Comparison of ENCODE assay signal across 16 cellular contexts in the genomic region with DNA sequence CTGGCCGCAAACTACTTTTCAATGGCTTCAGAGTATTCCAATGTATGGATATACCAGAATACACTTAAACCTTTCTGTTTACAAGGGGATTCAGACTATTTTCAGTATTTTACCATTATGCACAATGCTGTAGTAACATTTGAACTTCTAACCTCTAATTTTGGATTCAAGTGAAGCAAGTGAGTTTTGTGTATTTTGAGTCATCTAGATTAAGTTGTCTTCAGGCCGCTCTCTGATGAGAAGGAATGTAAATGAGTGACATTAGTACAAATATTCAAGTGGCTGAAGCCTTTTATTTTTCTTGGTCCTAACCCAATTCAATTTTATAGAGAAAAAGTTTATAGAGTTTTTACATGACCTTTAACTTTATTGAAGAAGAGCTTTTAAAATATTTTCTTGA.
"Had no signal": no experiment of that assay in that cellular context is flagged by ENCODE, and none has a peak within 500 bp of the region (broad histone marks: within the 10 kb centered on the region; RNA-seq: fewer than 3 reads in every experiment).

No MANE protein-coding gene starts in this region.

- H3K27ac ChIP-seq: prostate gland, right lobe of liver, stomach, testis, upper lobe of right lung had no signal

- H3K4me1 ChIP-seq: prostate gland, right lobe of liver, testis, upper lobe of right lung had no signal

- H3K36me3 ChIP-seq: prostate gland, right lobe of liver, stomach, upper lobe of right lung had no signal

- H3K4me3 ChIP-seq: prostate gland, right lobe of liver, stomach, testis, upper lobe of right lung had no signal

- H3K27me3 Mint-ChIP-seq: natural killer cell treated with Interleukin-12 subunit alpha and Interleukin-12 subunit beta and Interleukin-15 and Interleukin-18, amount 100 ng/mL, for 72 hours had no signal

- H3K4me3 Mint-ChIP-seq: activated T-helper 1 cell treated with anti-CD3 and anti-CD28 coated beads, Interleukin-12 subunit alpha, Interleukin-12 subunit beta, Interleukin-2, Interleukin-4 antibody, amounts not matched to agents 30 ng/mL and 10 ng/mL and 1 ng/mL, durations not matched to agents 14 hours and 24 hours and 36 hours; natural killer cell treated with Interleukin-12 subunit alpha and Interleukin-12 subunit beta and Interleukin-15 and Interleukin-18, amount 100 ng/mL, for 72 hours; T-helper 2 cell treated with Interferon-gamma antibody and Interleukin-4, amounts not matched to agents 5 μg/mL and 100 μg/mL, for 36 hours had no signal

- H3K36me3 Mint-ChIP-seq: natural killer cell treated with Interleukin-12 subunit alpha and Interleukin-12 subunit beta and Interleukin-15 and Interleukin-18, amount 100 ng/mL, for 72 hours had no signal

- H3K27ac Mint-ChIP-seq: activated T-helper 1 cell treated with anti-CD3 and anti-CD28 coated beads, Interleukin-12 subunit alpha, Interleukin-12 subunit beta, Interleukin-2, Interleukin-4 antibody, amounts not matched to agents 30 ng/mL and 10 ng/mL and 1 ng/mL, durations not matched to agents 14 hours and 24 hours and 36 hours; natural killer cell treated with Interleukin-12 subunit alpha and Interleukin-12 subunit beta and Interleukin-15 and Interleukin-18, amount 100 ng/mL, for 72 hours; T-helper 2 cell treated with Interferon-gamma antibody and Interleukin-4, amounts not matched to agents 5 μg/mL and 100 μg/mL, for 36 hours had no signal

- H3K27me3 ChIP-seq: right lobe of liver, stomach, testis, upper lobe of right lung had no signal

- H3K9me3 Mint-ChIP-seq: activated T-helper 1 cell treated with anti-CD3 and anti-CD28 coated beads, Interleukin-12 subunit alpha, Interleukin-12 subunit beta, Interleukin-2, Interleukin-4 antibody, amounts not matched to agents 30 ng/mL and 10 ng/mL and 1 ng/mL, durations not matched to agents 14 hours and 24 hours and 36 hours; T-helper 2 cell treated with Interferon-gamma antibody and Interleukin-4, amounts not matched to agents 5 μg/mL and 100 μg/mL, for 36 hours had no signal

- ATAC-seq: activated CD4-positive, CD25-positive, alpha-beta regulatory T cell treated with anti-CD3 and anti-CD28 coated beads, Interleukin-2, amount 50 U/mL, for 24 hours; esophagus mucosa; natural killer cell treated with Interleukin-12 subunit alpha and Interleukin-12 subunit beta and Interleukin-15 and Interleukin-18, amount 100 ng/mL, for 72 hours; right lobe of liver; upper lobe of right lung had no signal

- DNase-seq: activated CD4-positive, alpha-beta T cell treated with anti-CD3 and anti-CD28 coated beads, Interleukin-2, amount 50 U/mL, for 1 hour; aorta; kidney glomerular epithelial cell; mesenchymal stem cell; nucleus accumbens; right lobe of liver; stimulated activated CD4-positive, alpha-beta T cell treated with anti-CD3 and anti-CD28 coated beads, Interleukin-1b, Interleukin-23, amount 100 ng/mL, for 48 hours; stomach; testis; upper lobe of right lung had no signal

- H3K9me3 ChIP-seq: prostate gland, right lobe of liver, stomach, testis, upper lobe of right lung had no signal
